1 cellular context compared by ENCODE assay signal in the genomic region with DNA sequence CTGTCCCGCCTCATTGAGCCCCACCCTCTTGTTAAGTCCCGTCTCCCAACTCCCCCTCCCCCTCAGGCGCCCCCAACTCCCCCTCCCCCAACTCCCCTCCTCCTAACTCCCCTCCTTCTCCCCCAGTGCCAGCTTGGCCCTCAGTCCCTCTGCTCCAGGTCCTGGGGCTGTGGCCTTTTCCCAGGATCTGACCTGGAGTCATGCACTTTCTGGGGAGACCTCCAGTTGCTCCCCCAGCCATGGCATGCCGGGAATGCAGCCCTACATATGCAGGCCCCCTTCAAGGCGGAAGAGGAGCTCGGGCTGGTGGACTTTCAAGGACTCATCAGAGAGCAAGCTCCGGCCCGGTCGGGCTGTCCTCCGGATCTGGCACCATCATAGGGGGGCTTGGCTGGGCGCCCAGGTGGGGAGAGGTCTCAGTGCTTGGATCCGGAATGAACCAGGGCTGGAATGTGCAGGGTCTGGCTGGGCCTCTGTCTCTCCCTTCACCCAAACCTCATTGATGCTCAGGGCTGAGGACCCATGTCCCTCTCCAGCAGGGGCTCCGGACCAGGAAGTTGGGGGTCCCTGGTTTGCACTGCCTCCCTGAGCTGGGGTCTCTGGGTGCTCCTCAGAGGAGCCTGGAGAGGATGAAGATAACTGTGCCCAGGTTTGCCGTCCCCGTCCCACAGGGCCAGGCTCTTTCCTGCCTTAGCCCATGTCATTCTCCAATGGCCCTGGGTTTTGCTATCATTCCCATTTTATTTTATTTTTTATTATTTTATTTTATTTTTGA.
TF ChIP-seq lines count a peak whose summit lies in the region.

No MANE protein-coding gene starts in this region.

TF ChIP-seq in K562, 482 proteins besides CTCF, POLR2A, EP300 and RAD21:
- TF ChIP-seq BACH1 (tag; IDR thresholded peaks at IDR 0.05) (no peak), ZBTB7A (IDR thresholded peaks at IDR 0.05; ENCODE audit: borderline replicate concordance, control insufficient read depth, low read depth, low read length) (0 out of 2 replicates have a peak, but pooled peaks have one; percentile 28)
